In genomic region chr9:74107692-74108091, GRCh38 we compare ENCODE assay signal across 7 cellular contexts.
"Had no signal": no experiment of that assay in that cellular context is flagged by ENCODE, and none has a peak within 500 bp of the region (broad histone marks: within the 10 kb centered on the region; RNA-seq: fewer than 3 reads in every experiment).

No MANE protein-coding gene starts in this region.

- H3K4me1 ChIP-seq: HAP-1 had no signal

- H3K9me3 ChIP-seq: HAP-1 had no signal

- H2AFZ ChIP-seq: GM23338 had no signal

- H3K4me2 ChIP-seq: GM23338 had no signal

- H3K36me3 ChIP-seq: HAP-1 had no signal

- H3K4me3 ChIP-seq: GM23338, HAP-1 had no signal

- ATAC-seq: GM23338, HCT116 had no signal

- DNase-seq: H7, HFFc6, KBM-7 had no signal

- FAIRE-seq: HTR-8/SVneo had no signal
